Comparison of ENCODE assay signal across 8 cellular contexts in the genomic region with DNA sequence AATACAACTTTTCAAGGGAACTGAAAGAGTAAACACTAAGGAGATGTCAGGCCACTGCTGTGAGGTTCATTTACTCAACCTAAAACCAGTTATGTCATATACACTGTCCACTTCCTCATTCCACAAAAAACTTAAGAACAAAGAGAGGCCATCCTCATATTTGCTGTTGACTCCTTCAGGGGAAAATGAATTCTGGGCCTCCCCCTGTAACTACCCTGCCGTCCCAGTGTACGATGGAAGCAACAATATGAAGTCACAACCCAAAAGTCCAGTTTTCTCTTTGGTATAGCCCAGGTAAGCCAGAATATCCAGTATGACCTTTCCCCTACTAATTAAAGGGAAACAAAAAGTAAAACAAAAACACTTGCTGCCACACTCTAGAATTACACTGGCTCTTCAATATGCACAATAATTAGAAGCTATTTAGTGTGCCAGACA. TPM values are rescaled to one million over a fixed set of nuclear protein-coding genes. Genes with fewer than 3 reads are reported as not detected.
DNase-seq lines count a peak whose midpoint lies in the region; ATAC-seq and TF ChIP-seq lines count a peak whose summit lies in the region.

No MANE protein-coding gene starts in this region.

- DNase-seq in GM12865 (ENCODE audit: low read depth): peak; percentile 72
- DNase-seq in HL-60 (ENCODE audit: low read depth in 1 of 2, low spot score in 1 of 2): peak in 1 of 2 experiments; percentile 32
- no peak for DNase-seq in central memory CD8-positive, alpha-beta T cell (ENCODE audit: low spot score in 2 of 2)
- no peak for DNase-seq in osteoblast (ENCODE audit: insufficient read length, low spot score, missing footprints)
- DNase-seq in activated CD4-positive, alpha-beta T cell treated with anti-CD3 and anti-CD28 coated beads, Interleukin-2, amount 50 U/mL, for 1 hour: no peak
- DNase-seq in SHP77 (lab: John Stamatoyannopoulos, UW): no peak
- DNase-seq in nephron progenitor cell: no peak

- H3K4me2 ChIP-seq in osteoblast (ENCODE audit: insufficient read depth, low read length): peak overlapping the region; percentile 34

- no peak overlapping the region for H3K4me3 Mint-ChIP-seq in central memory CD8-positive, alpha-beta T cell
- H3K4me3 Mint-ChIP-seq in nephron progenitor cell: no peak overlapping the region

- H3K27me3 ChIP-seq in HL-60 (ENCODE audit: insufficient read depth, poor library complexity, severe bottlenecking) (no peaks in the 10 kb centered on the region), osteoblast (ENCODE audit: insufficient read depth, low read length) (no peaks in the 10 kb centered on the region)

- no peaks in the 10 kb centered on the region for H3K36me3 ChIP-seq in osteoblast (ENCODE audit: insufficient read depth, low read length)

- H3K27me3 Mint-ChIP-seq in central memory CD8-positive, alpha-beta T cell: no peaks in the 10 kb centered on the region
- no peaks in the 10 kb centered on the region for H3K27me3 Mint-ChIP-seq in nephron progenitor cell (ENCODE audit: low read depth, poor library complexity)

- peak overlapping the region; percentile 81 for H2AFZ ChIP-seq in osteoblast (ENCODE audit: low read length)

- peaks cover 25% of the 10 kb centered on the region for H3K4me1 ChIP-seq in osteoblast (ENCODE audit: insufficient read depth, low read length)

- peak overlapping the region; percentile 49 for H3K27ac ChIP-seq in HL-60 (replicated peaks)
- peak overlapping the region; percentile 25 for H3K27ac ChIP-seq in osteoblast (ENCODE audit: low read depth, low read length)

- peak; percentile 86 for ATAC-seq in GM21515 (IDR thresholded peaks at IDR 0.05; ENCODE audit: unreplicated experiment)
- ATAC-seq in central memory CD8-positive, alpha-beta T cell (replicated peaks; ENCODE audit: extremely low read depth, poor library complexity, severe bottlenecking): no peak

- H3K27ac Mint-ChIP-seq in central memory CD8-positive, alpha-beta T cell (ENCODE audit: low read depth): peak overlapping the region; percentile 32
- H3K27ac Mint-ChIP-seq in nephron progenitor cell: no peak overlapping the region

- H3K4me1 Mint-ChIP-seq in central memory CD8-positive, alpha-beta T cell: peaks cover 9% of the 10 kb centered on the region
- H3K4me1 Mint-ChIP-seq in nephron progenitor cell: peaks cover 12% of the 10 kb centered on the region

- no peak for TF ChIP-seq CTCF in GM12865 (IDR thresholded peaks at IDR 0.05; ENCODE audit: insufficient read depth, low read depth, low read length, missing control alignments)
- TF ChIP-seq CTCF in HL-60 (IDR thresholded peaks at IDR 0.05; ENCODE audit: insufficient read depth, low read length): no peak
- TF ChIP-seq CTCF in osteoblast (IDR thresholded peaks at IDR 0.05; ENCODE audit: extremely low read depth, low read depth, low read length): no peak
- TF ChIP-seq CTCF in nephron progenitor cell (IDR thresholded peaks at IDR 0.05): no peak

- H3K4me3 ChIP-seq in GM12865 (ENCODE audit: low read depth, low read length) (peak overlapping the region; percentile 52), HL-60 (replicated peaks; ENCODE audit: insufficient read depth, low read length) (no peak overlapping the region), osteoblast (ENCODE audit: insufficient read depth, low read length) (no peak overlapping the region)

- peaks cover 11% of the 10 kb centered on the region for H3K79me2 ChIP-seq in osteoblast (ENCODE audit: insufficient read depth, low read length)

- H3K36me3 Mint-ChIP-seq in central memory CD8-positive, alpha-beta T cell (ENCODE audit: insufficient read depth): peaks cover 10% of the 10 kb centered on the region
- peaks cover 44% of the 10 kb centered on the region for H3K36me3 Mint-ChIP-seq in nephron progenitor cell (ENCODE audit: low read depth)

- no peaks in the 10 kb centered on the region for H3K9me3 ChIP-seq in osteoblast (ENCODE audit: low read depth, low read length)

- no peaks in the 10 kb centered on the region for H4K20me1 ChIP-seq in osteoblast (ENCODE audit: insufficient read depth, low read length)

- H3K9me3 Mint-ChIP-seq in central memory CD8-positive, alpha-beta T cell: no peaks in the 10 kb centered on the region
- H3K9me3 Mint-ChIP-seq in nephron progenitor cell: no peaks in the 10 kb centered on the region

RNA-seq across cellular contexts. Expression of gene CEP152, which starts 16.2 kb away (rescaled TPM):
- 4.3 and 5.0 TPM in 2 replicates for total RNA-seq in osteoblast
